Comparison of ENCODE assay signal across 8 cellular contexts in the genomic region with DNA sequence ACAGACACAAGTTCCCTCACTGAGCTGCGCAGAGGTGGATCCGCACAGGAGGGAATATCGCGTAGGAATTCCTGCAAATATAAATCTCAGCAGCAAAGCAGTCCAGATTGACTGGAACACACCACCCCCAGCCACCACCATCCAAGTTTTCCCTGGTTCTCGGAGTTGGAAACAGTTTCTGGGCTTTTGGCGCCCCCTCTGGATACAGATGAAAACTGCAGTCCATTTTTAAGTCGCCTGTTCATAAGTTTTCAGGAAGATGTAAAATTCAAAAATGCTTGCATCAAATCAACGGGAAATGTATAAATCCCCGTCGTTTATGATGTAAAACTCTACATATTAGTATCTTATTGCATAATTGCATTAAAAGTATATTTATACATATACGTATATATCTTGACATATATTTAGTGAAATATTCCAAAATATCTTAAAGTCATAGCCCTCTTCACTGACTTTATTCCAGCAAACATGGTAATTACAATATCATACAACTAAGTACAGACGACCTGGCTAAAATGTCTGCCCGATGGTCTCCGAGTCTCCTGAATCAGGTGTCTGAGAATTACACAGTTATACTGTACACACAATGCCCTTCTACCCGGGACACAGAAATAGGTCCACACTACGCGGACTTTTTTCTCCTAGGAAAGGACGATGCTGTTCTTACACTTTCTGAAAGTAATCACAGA. TPM values are rescaled to one million over a fixed set of nuclear protein-coding genes. Genes with fewer than 3 reads are reported as not detected.
DNase-seq lines count a peak whose midpoint lies in the region; ATAC-seq and TF ChIP-seq lines count a peak whose summit lies in the region.

No MANE protein-coding gene starts in this region.

- H3K4me1 ChIP-seq in psoas muscle = peaks cover 5% of the 10 kb centered on the region

- intact Hi-C loops in left cardiac atrium (cut with DNase I) (no loop called here), psoas muscle (cut with DNase I) (loop anchor here (5.0 to 10.0 kb wide), 3 partner anchors 151 to 644 kb away; no protein-coding TSS in a partner anchor)

- WGBS in psoas muscle, 3 donors = 12 to 19% (median 18%) methylated on average over 18 of the region's 18 CpGs

- H3K4me3 ChIP-seq in GM12865 (ENCODE audit: low read depth, low read length) (no peak overlapping the region), psoas muscle (peak overlapping the region; percentile 56)

- peak in 1 of 2 donors; percentile 8 for ATAC-seq in left cardiac atrium
- ATAC-seq in psoas muscle = peak in 3 of 4 donors; percentile 27 to 43 (median 29)
- ATAC-seq in GM19463 (IDR thresholded peaks at IDR 0.05; ENCODE audit: unreplicated experiment) = no peak
- no peak for ATAC-seq in HG03521 (IDR thresholded peaks at IDR 0.05; ENCODE audit: unreplicated experiment)

- H3K9me3 ChIP-seq in psoas muscle = no peaks in the 10 kb centered on the region

- H3K27me3 ChIP-seq in psoas muscle (ENCODE audit: insufficient read depth in 3 of 3, low read length in 2 of 3) = peaks cover 0 to 25% (median 12%) of the 10 kb centered on the region in 3 donors

- H3K36me3 ChIP-seq in psoas muscle (ENCODE audit: insufficient read depth in 1 of 2, low read depth in 1 of 2) = no peaks in the 10 kb centered on the region

- H3K27ac ChIP-seq in psoas muscle = no peak overlapping the region

- TF ChIP-seq CTCF in GM12865 (IDR thresholded peaks at IDR 0.05; ENCODE audit: insufficient read depth, low read depth, low read length, missing control alignments) = peak; percentile 75
- peak; percentile 90 for TF ChIP-seq CTCF in psoas muscle (IDR thresholded peaks at IDR 0.05)

- peak; percentile 68 for DNase-seq in AG20443 (ENCODE audit: low spot score)
- DNase-seq in GM12865 (ENCODE audit: low read depth) = peak; percentile 67
- peak; percentile 58 for DNase-seq in NCI-H2171 treated with DMSO at 0.1 percent for 48 hours (lab: John Stamatoyannopoulos, UW)
- peak; percentile 70 for DNase-seq in amniotic epithelial cell (ENCODE audit: low read depth)
- DNase-seq in left cardiac atrium = peak; percentile 69
- DNase-seq in psoas muscle = peak; percentile 52 to 70

RNA-seq across cellular contexts. Expression of a gene that starts 2.1 kb away (rescaled TPM):
- total RNA-seq in left cardiac atrium = 10 to 100 TPM; 12.4 to 16.3 TPM
- total RNA-seq in psoas muscle = 1 to 10 TPM; 1.6 to 2.7 (median 2.1) TPM
- 1 to 10 TPM in 1 of 3 donors, under 1 TPM in 2; 0.58 to 1.4 (median 0.83) TPM for polyA plus RNA-seq in psoas muscle

Comparison
In these comparisons a context has a peak if more than half of its experiments do, and no peak if none do; other contexts are left out.
1. ATAC-seq: peak in psoas muscle (3 of 4); none in GM19463 (single experiment) and HG03521 (single experiment).
2. intact Hi-C loops: an anchor here in psoas muscle (5.0 to 10.0 kb wide); none called in left cardiac atrium.
3. Peak in every context shown above with its lines, with median percentiles within 50 percentile points of each other: DNase-seq.